Comparison of ENCODE assay signal across 20 cellular contexts in genomic region chr2:75558132-75558530, GRCh38. TPM values are rescaled to one million over a fixed set of nuclear protein-coding genes. Genes with fewer than 3 reads are reported as not detected.
DNase-seq lines count a peak whose midpoint lies in the region; ATAC-seq and TF ChIP-seq lines count a peak whose summit lies in the region.
"Had no signal": no experiment of that assay in that cellular context is flagged by ENCODE, and none has a peak within 500 bp of the region (broad histone marks: within the 10 kb centered on the region; RNA-seq: fewer than 3 reads in every experiment).

No MANE protein-coding gene starts in this region.

- intact Hi-C loops in Right ventricle myocardium inferior (cut with DNase I) (no loop called here), posterior vena cava (cut with DNase I) (no loop called here)

- peaks cover 1% of the 10 kb centered on the region for H3K36me3 Mint-ChIP-seq in chondrocyte (ENCODE audit: low read depth)
- peaks cover under 1% of the 10 kb centered on the region for H3K36me3 Mint-ChIP-seq in nephron progenitor cell (ENCODE audit: low read depth)
- H3K36me3 Mint-ChIP-seq: CD4-positive, CD25-positive, alpha-beta regulatory T cell had no signal

- H4K20me1 ChIP-seq in GM23248 (ENCODE audit: insufficient read depth) (peaks cover 8% of the 10 kb centered on the region; the same call in 1 of the 2 replicates), smooth muscle cell (ENCODE audit: low read depth) (peaks cover 62% of the 10 kb centered on the region)
- H4K20me1 ChIP-seq: BLaER1 had no signal

- H3K79me2 ChIP-seq in GM23248 (ENCODE audit: insufficient read depth), result peaks cover 76% of the 10 kb centered on the region
- H3K79me2 ChIP-seq in smooth muscle cell (ENCODE audit: low read depth), result peaks cover 25% of the 10 kb centered on the region

- no peak for TF ChIP-seq CTCF in chondrocyte (IDR thresholded peaks at IDR 0.05)
- TF ChIP-seq CTCF in nephron progenitor cell (IDR thresholded peaks at IDR 0.05), result no peak
- no peak for TF ChIP-seq CTCF in smooth muscle cell (IDR thresholded peaks at IDR 0.05; ENCODE audit: borderline replicate concordance, insufficient read depth, poor library complexity, severe bottlenecking)

- H3K27me3 ChIP-seq in GM23248 (replicated peaks; ENCODE audit: insufficient read depth) (no peaks in the 10 kb centered on the region), smooth muscle cell (ENCODE audit: low read depth) (no peaks in the 10 kb centered on the region)

- H3K4me3 Mint-ChIP-seq in chondrocyte (ENCODE audit: unreplicated experiment) (peak overlapping the region; percentile 23), nephron progenitor cell (peak overlapping the region; percentile 27)
- H3K4me3 Mint-ChIP-seq: CD4-positive, CD25-positive, alpha-beta regulatory T cell had no signal

- H3K4me1 ChIP-seq in GM23248 (ENCODE audit: insufficient read depth) (peaks cover 53% of the 10 kb centered on the region), smooth muscle cell (ENCODE audit: low read depth) (peaks cover 23% of the 10 kb centered on the region)
- H3K4me1 ChIP-seq: BLaER1 had no signal

- H3K9me3 Mint-ChIP-seq in chondrocyte (ENCODE audit: low read depth), result no peaks in the 10 kb centered on the region
- H3K9me3 Mint-ChIP-seq in nephron progenitor cell, result no peaks in the 10 kb centered on the region

- no peaks in the 10 kb centered on the region for H3K9me2 ChIP-seq in GM23248 (ENCODE audit: insufficient read depth)

- DNase-seq in GM23248 (no peak), chondrocyte (ENCODE audit: low spot score) (no peak), nephron progenitor cell (no peak), smooth muscle cell (lab: John Stamatoyannopoulos, UW; ENCODE audit: unreplicated experiment) (no peak), Right ventricle myocardium inferior (ENCODE audit: missing footprints) (no peak), cerebellar cortex (ENCODE audit: low spot score) (no peak), posterior vena cava (ENCODE audit: low spot score) (no peak)
- DNase-seq: CD4-positive, CD25-positive, alpha-beta regulatory T cell; GOT3; Kasumi-1; NCI-H1092 treated with DMSO at 0.1 percent for 48 hours; NCI-H1436 treated with DMSO at 0.1 percent for 48 hours; NCI-H187 treated with DMSO at 0.1 percent for 48 hours; NCI-H2171 treated with DMSO at 0.1 percent for 48 hours; NCI-H524; NCI-H748 treated with DMSO at 0.1 percent for 48 hours had no signal

- H3K4me2 ChIP-seq in GM23248 (ENCODE audit: unreplicated experiment) (peak overlapping the region; percentile 95), smooth muscle cell (peak overlapping the region; percentile 99)
- H3K4me2 ChIP-seq: BLaER1 had no signal

- 98% methylated on average over 6 of the region's 6 CpGs for WGBS in GM23248 (ENCODE audit: low coverage in 1 of 2, low lambda C conversion rate in 2 of 2, missing lambda C conversion rate in 2 of 2), 2 experiments
- WGBS in smooth muscle cell (ENCODE audit: low lambda C conversion rate), result 93% methylated on average over 6 of the region's 6 CpGs

- in situ Hi-C loops in GM23248 (cut with MboI), result no loop called here

- no peak overlapping the region for H3K9ac ChIP-seq in GM23248
- no peak overlapping the region for H3K9ac ChIP-seq in smooth muscle cell (ENCODE audit: low read depth)
- H3K9ac ChIP-seq: BLaER1 had no signal

- H3K4me3 ChIP-seq in GM23248 (peak overlapping the region; percentile 88), smooth muscle cell (no peak overlapping the region)
- H3K4me3 ChIP-seq: BLaER1, K562 had no signal

- no peak overlapping the region for H3K27ac ChIP-seq in GM23248
- no peak overlapping the region for H3K27ac ChIP-seq in smooth muscle cell (ENCODE audit: low read depth)
- H3K27ac ChIP-seq: BLaER1, HL-60 had no signal

- H3K9me3 ChIP-seq in GM23248 (ENCODE audit: low read depth) (no peaks in the 10 kb centered on the region), smooth muscle cell (replicated peaks; ENCODE audit: low read depth) (no peaks in the 10 kb centered on the region)
- H3K9me3 ChIP-seq: BLaER1 had no signal

- no peak overlapping the region for H3K27ac Mint-ChIP-seq in chondrocyte (ENCODE audit: unreplicated experiment)
- H3K27ac Mint-ChIP-seq in nephron progenitor cell, result no peak overlapping the region

- H3K36me3 ChIP-seq in GM23248 (ENCODE audit: low read depth) (peaks cover 10% of the 10 kb centered on the region; the same call in 1 of the 2 replicates), smooth muscle cell (ENCODE audit: low read depth) (no peaks in the 10 kb centered on the region)
- H3K36me3 ChIP-seq: BLaER1 had no signal

- H3K27me3 Mint-ChIP-seq in chondrocyte (ENCODE audit: low read depth) (no peaks in the 10 kb centered on the region), nephron progenitor cell (ENCODE audit: low read depth, poor library complexity) (peaks cover 12% of the 10 kb centered on the region)

- H2AFZ ChIP-seq in GM23248 (no peak overlapping the region), smooth muscle cell (ENCODE audit: low read depth) (no peak overlapping the region)

- H3F3A ChIP-seq in GM23248 (ENCODE audit: insufficient read depth), result peaks cover 22% of the 10 kb centered on the region
- H3F3A ChIP-seq in smooth muscle cell (ENCODE audit: low read depth), result peaks cover 12% of the 10 kb centered on the region

- ATAC-seq in Right ventricle myocardium inferior, result no peak
- ATAC-seq: HCT116, K562 had no signal

- H3K4me1 Mint-ChIP-seq in chondrocyte (ENCODE audit: low read depth) (peaks cover 62% of the 10 kb centered on the region), nephron progenitor cell (peaks cover 86% of the 10 kb centered on the region)

RNA-seq across cellular contexts. Expression of gene EVA1A, which starts 2.6 kb away (rescaled TPM):
- total RNA-seq in GM23248 (2014; rRNA removed; shearing (Covaris generic)), result 95.6 and 126 TPM in 2 replicates
- polyA plus RNA-seq in GM23248 (2016; fragmentation: Nextera tagmentation; extraction: Ambion mirVana), result 145 and 149 TPM in 2 replicates
- 19.8 to 27.3 TPM (median 20.9 TPM) in 3 replicates for total RNA-seq in chondrocyte
- 54.3 and 84.1 TPM in 2 replicates for total RNA-seq in smooth muscle cell
- polyA plus RNA-seq in smooth muscle cell, result 72.8 and 89.2 TPM in 2 replicates
- total RNA-seq in Right ventricle myocardium inferior, result 0.84 TPM
- 1 to 10 TPM in 1 of 2 donors, under 1 TPM in 1; 0.56 to 1.1 TPM for total RNA-seq in posterior vena cava
- total RNA-seq: CD4-positive, CD25-positive, alpha-beta regulatory T cell; K562 had no signal
- polyA plus RNA-seq: CD4-positive, CD25-positive, alpha-beta regulatory T cell; K562 had no signal
